Comparison of ENCODE assay signal across 18 cellular contexts in genomic region chr6:44152533-44152932, GRCh38. TPM values are rescaled to one million over a fixed set of nuclear protein-coding genes. Genes with fewer than 3 reads are reported as not detected.
"Had no signal": no experiment of that assay in that cellular context is flagged by ENCODE, and none has a peak within 500 bp of the region (broad histone marks: within the 10 kb centered on the region; RNA-seq: fewer than 3 reads in every experiment).

No MANE protein-coding gene starts in this region.

- H3K27ac ChIP-seq: epithelial cell of prostate, gastrocnemius medialis, lower lobe of right lung, neutrophil, psoas muscle, thyroid gland had no signal

- H3K4me1 ChIP-seq: psoas muscle had no signal

- H3K4me3 ChIP-seq: gastrocnemius medialis, lower lobe of right lung, psoas muscle, stomach, thyroid gland had no signal

- H3K9me3 ChIP-seq: gastrocnemius medialis, lower lobe of right lung, neutrophil, psoas muscle, stomach, thyroid gland had no signal

- H3K27ac Mint-ChIP-seq: stimulated activated naive B cell treated with anti-CD40 and anti-IgM and Interleukin-4, amounts not matched to agents 10 μg/mL and 1 μg/mL and 100 μg/mL, for 72 hours had no signal

- H3K36me3 Mint-ChIP-seq: natural killer cell had no signal

- H3K27me3 Mint-ChIP-seq: stimulated activated naive B cell treated with anti-CD40 and anti-IgM and Interleukin-4, amounts not matched to agents 10 μg/mL and 1 μg/mL and 100 μg/mL, for 72 hours had no signal

- H3K4me3 Mint-ChIP-seq: memory B cell had no signal

- FAIRE-seq: colon, small intestine had no signal

- H3K27me3 ChIP-seq: dorsolateral prefrontal cortex, gastrocnemius medialis, stomach, thyroid gland had no signal

- H3K9me3 Mint-ChIP-seq: memory B cell; natural killer cell; stimulated activated naive B cell treated with anti-CD40 and anti-IgM and Interleukin-4, amounts not matched to agents 10 μg/mL and 1 μg/mL and 100 μg/mL, for 72 hours had no signal

RNA-seq across cellular contexts. Expression of gene CAPN11, which starts 6.1 kb away (rescaled TPM):
- total RNA-seq: cerebellum, natural killer cell, osteocyte, renal cortical epithelial cell had no signal
- polyA plus RNA-seq: keratinocyte, neural cell had no signal
